Comparison of ENCODE assay signal across 1 cellular context in genomic region chr5:80615266-80615914, GRCh38.
TF ChIP-seq lines count a peak whose summit lies in the region.

No MANE protein-coding gene starts in this region.

TF ChIP-seq in GM23338, 12 proteins besides CTCF, POLR2A, EP300 and RAD21 (continued from another document):
- no peak for TF ChIP-seq ZNF462 (CRISPR knock-in tag; IDR thresholded peaks at IDR 0.05)
TF ChIP-seq in GM23338: peak in this region for 0.
